24 cellular contexts compared by ENCODE assay signal in genomic region chr10:118741994-118742393, GRCh38. TPM values are rescaled to one million over a fixed set of nuclear protein-coding genes. Genes with fewer than 3 reads are reported as not detected.
DNase-seq lines count a peak whose midpoint lies in the region; ATAC-seq, FAIRE-seq and TF ChIP-seq lines count a peak whose summit lies in the region.
"Had no signal": no experiment of that assay in that cellular context is flagged by ENCODE, and none has a peak within 500 bp of the region (broad histone marks: within the 10 kb centered on the region; RNA-seq: fewer than 3 reads in every experiment).

No MANE protein-coding gene starts in this region.

- in situ Hi-C loops in mammary epithelial cell (cut with MboI; ENCODE audit: low sequenced_read_pairs in 2 of 2): no loop called here

- H3K36me3 ChIP-seq in Loucy (ENCODE audit: insufficient read depth, low read length) (no peaks in the 10 kb centered on the region), mammary epithelial cell (ENCODE audit: insufficient read depth, low read length) (no peaks in the 10 kb centered on the region), muscle layer of colon (ENCODE audit: insufficient read depth, low read length) (no peaks in the 10 kb centered on the region)
- H3K36me3 ChIP-seq: gastroesophageal sphincter, MG63 had no signal

- H3K4me1 ChIP-seq in A549: peaks cover 36% of the 10 kb centered on the region
- H3K4me1 ChIP-seq in Loucy (ENCODE audit: insufficient read depth, low read length, poor library complexity, severe bottlenecking): peaks cover 58% of the 10 kb centered on the region
- H3K4me1 ChIP-seq in mammary epithelial cell (ENCODE audit: insufficient read depth, low read length): peaks cover 42% of the 10 kb centered on the region
- H3K4me1 ChIP-seq in muscle layer of colon (ENCODE audit: insufficient read depth, low read length): peaks cover 43% of the 10 kb centered on the region

- no peaks in the 10 kb centered on the region for H3K9me3 Mint-ChIP-seq in natural killer cell treated with Interleukin-12 subunit alpha and Interleukin-12 subunit beta and Interleukin-15 and Interleukin-18, amount 100 ng/mL, for 72 hours
- H3K9me3 Mint-ChIP-seq: activated CD4-positive, alpha-beta T cell treated with anti-CD3 and anti-CD28 coated beads, Interleukin-2, amount 10 ng/mL, durations not matched to agents 24 days and 14 days; neural crest cell had no signal

- H3K4me1 Mint-ChIP-seq in natural killer cell treated with Interleukin-12 subunit alpha and Interleukin-12 subunit beta and Interleukin-15 and Interleukin-18, amount 100 ng/mL, for 72 hours (ENCODE audit: low read depth in 2 of 2): peaks cover 25 to 40% of the 10 kb centered on the region in 2 donors

- peak; percentile 7 for FAIRE-seq in A549 (lab: Jason Lieb, UNC)

- TF ChIP-seq POLR2A in A549 (IDR thresholded peaks at IDR 0.05; ENCODE audit: low read length): no peak

- H3K9ac ChIP-seq in Loucy (ENCODE audit: low read depth, low read length, poor library complexity, severe bottlenecking): no peak overlapping the region
- no peak overlapping the region for H3K9ac ChIP-seq in mammary epithelial cell (ENCODE audit: insufficient read depth, low read length)
- no peak overlapping the region for H3K9ac ChIP-seq in muscle layer of colon (ENCODE audit: low read length)

- H2AFZ ChIP-seq in Loucy (ENCODE audit: low read length) (no peak overlapping the region), mammary epithelial cell (ENCODE audit: low read depth, low read length) (no peak overlapping the region)

- 45% methylated on average over 2 of the region's 2 CpGs for WGBS in A549 (ENCODE audit: missing lambda C conversion rate)
- WGBS in mammary epithelial cell (ENCODE audit: low coverage, missing lambda C conversion rate): 14% methylated on average over 2 of the region's 2 CpGs

- peaks cover 98% of the 10 kb centered on the region for H3K79me2 ChIP-seq in Loucy (ENCODE audit: insufficient read depth, low read length)
- peaks cover 98% of the 10 kb centered on the region for H3K79me2 ChIP-seq in mammary epithelial cell (ENCODE audit: insufficient read depth, low read length)

- no peaks in the 10 kb centered on the region; the same call in 1 of the 2 replicates for H3F3A ChIP-seq in Loucy (ENCODE audit: low read depth)

- POLR2A ChIA-PET in A549 (lab: Yijun Ruan, JAX): interaction anchor here (1.0 kb wide), 1 partner anchor 288 kb away, joined by 3 read pairs; no protein-coding TSS in a partner anchor

- no peak for TF ChIP-seq EP300 in A549 (IDR thresholded peaks at IDR 0.05)

- no peak overlapping the region for H3K27ac ChIP-seq in A549
- H3K27ac ChIP-seq in mammary epithelial cell (ENCODE audit: insufficient read depth, low read depth, low read length): peak overlapping the region; percentile 41
- peak overlapping the region; percentile 21 for H3K27ac ChIP-seq in muscle layer of colon (ENCODE audit: low read depth, low read length)
- H3K27ac ChIP-seq: dorsolateral prefrontal cortex had no signal

- H3K4me3 ChIP-seq in A549 (no peak overlapping the region), Loucy (ENCODE audit: low read length, poor library complexity, severe bottlenecking) (no peak overlapping the region), mammary epithelial cell (replicated peaks in 1 of 3; ENCODE audit: insufficient read depth in 1 of 3, low read depth in 2 of 3, low read length in 3 of 3) (peak overlapping the region in 2 of 3 experiments; percentile 0 to 14), muscle layer of colon (ENCODE audit: low read depth in 1 of 2, low read length in 2 of 2) (no peak overlapping the region)
- H3K4me3 ChIP-seq: dorsolateral prefrontal cortex, gastroesophageal sphincter, MG63 had no signal

- no peaks in the 10 kb centered on the region for H3K27me3 Mint-ChIP-seq in natural killer cell treated with Interleukin-12 subunit alpha and Interleukin-12 subunit beta and Interleukin-15 and Interleukin-18, amount 100 ng/mL, for 72 hours
- H3K27me3 Mint-ChIP-seq: activated CD4-positive, alpha-beta T cell treated with anti-CD3 and anti-CD28 coated beads, Interleukin-2, amount 10 ng/mL, durations not matched to agents 24 days and 14 days; B cell had no signal

- H4K20me1 ChIP-seq in Loucy (ENCODE audit: insufficient read depth, low read length, poor library complexity, severe bottlenecking) (peaks cover 76% of the 10 kb centered on the region), mammary epithelial cell (ENCODE audit: insufficient read depth, low read length) (no peaks in the 10 kb centered on the region)

- H3K27ac Mint-ChIP-seq in natural killer cell treated with Interleukin-12 subunit alpha and Interleukin-12 subunit beta and Interleukin-15 and Interleukin-18, amount 100 ng/mL, for 72 hours: no peak overlapping the region
- H3K27ac Mint-ChIP-seq: activated CD4-positive, alpha-beta T cell treated with anti-CD3 and anti-CD28 coated beads, Interleukin-2, amount 10 ng/mL, durations not matched to agents 24 days and 14 days; B cell had no signal

- H3K9me2 ChIP-seq in Loucy (replicated peaks; ENCODE audit: low read depth, low read length): no peaks in the 10 kb centered on the region

- no peaks in the 10 kb centered on the region for H3K27me3 ChIP-seq in Loucy (ENCODE audit: insufficient read depth, low read length, poor library complexity, severe bottlenecking)
- H3K27me3 ChIP-seq in mammary epithelial cell (ENCODE audit: insufficient read depth, low read length): no peaks in the 10 kb centered on the region
- H3K27me3 ChIP-seq in muscle layer of colon (ENCODE audit: control insufficient read depth in 1 of 2, insufficient read depth in 2 of 2, low read length in 2 of 2): no peaks in the 10 kb centered on the region
- H3K27me3 ChIP-seq: dorsolateral prefrontal cortex, gastroesophageal sphincter, MG63 had no signal

- ATAC-seq in A549: no peak
- ATAC-seq in natural killer cell treated with Interleukin-12 subunit alpha and Interleukin-12 subunit beta and Interleukin-15 and Interleukin-18, amount 100 ng/mL, for 72 hours: no peak
- ATAC-seq in GM21447 (IDR thresholded peaks at IDR 0.05; ENCODE audit: unreplicated experiment): no peak
- ATAC-seq: gastroesophageal sphincter had no signal

- intact Hi-C loops in mammary epithelial cell (cut with micrococcal nuclease): loop anchor here (10.0 kb wide), 1 partner anchor 283 kb away; the partner anchor contains the start of gene NANOS1

- H3K9me3 ChIP-seq in A549: no peaks in the 10 kb centered on the region
- H3K9me3 ChIP-seq in Loucy (ENCODE audit: insufficient read depth, low read depth, low read length): no peaks in the 10 kb centered on the region
- H3K9me3 ChIP-seq in mammary epithelial cell (replicated peaks; ENCODE audit: insufficient read depth, low read length): no peaks in the 10 kb centered on the region
- no peaks in the 10 kb centered on the region for H3K9me3 ChIP-seq in muscle layer of colon (ENCODE audit: low read length)
- H3K9me3 ChIP-seq: gastroesophageal sphincter, MG63 had no signal

- CTCF ChIA-PET in A549 (lab: Yijun Ruan, JAX) (no interaction called here), mammary epithelial cell (lab: Charles Lee; ENCODE audit: low non-redundant PET) (no interaction called here)

- no peak for DNase-seq in A549 (ENCODE audit: low read depth in 1 of 2, low spot score in 1 of 2)
- no peak for DNase-seq in mammary epithelial cell
- no peak for DNase-seq in natural killer cell treated with Interleukin-12 subunit alpha and Interleukin-12 subunit beta and Interleukin-15 and Interleukin-18, amount 100 ng/mL, for 72 hours (ENCODE audit: low spot score)
- DNase-seq in NCI-H526 (lab: John Stamatoyannopoulos, UW): no peak
- DNase-seq in kidney glomerular epithelial cell (lab: John Stamatoyannopoulos, UW): no peak
- DNase-seq: 8988T; activated CD4-positive, alpha-beta T cell treated with anti-CD3 and anti-CD28 coated beads, Interleukin-2, amount 10 ng/mL, durations not matched to agents 24 days and 14 days; activated effector memory CD4-positive, alpha-beta T cell treated with Interleukin-2 at 50 U/mL for 16 hours; COR-L47; dorsolateral prefrontal cortex; erythroblast; H7; MG63; NCI-H1436 treated with DMSO at 0.1 percent for 48 hours; NCI-H774; SHP77 treated with DMSO at 0.1 percent for 48 hours; stimulated activated CD4-positive, alpha-beta T cell treated with anti-CD3 and anti-CD28 coated beads, Interleukin-4, amount 100 ng/mL, for 4 hours; T-helper 1 cell had no signal

- H3K4me2 ChIP-seq in A549 (peak overlapping the region; percentile 45), Loucy (ENCODE audit: low read depth, low read length, poor library complexity, severe bottlenecking) (peak overlapping the region; percentile 33), mammary epithelial cell (ENCODE audit: insufficient read depth, low read depth, low read length) (peak overlapping the region; percentile 70)

- TF ChIP-seq CTCF in A549 (IDR thresholded peaks at IDR 0.05): no peak
- no peak for TF ChIP-seq CTCF in Loucy (conservative IDR thresholded peaks at IDR 0.05; ENCODE audit: low read length)
- TF ChIP-seq CTCF in mammary epithelial cell (conservative IDR thresholded peaks at IDR 0.05 in 1 of 2, IDR thresholded peaks at IDR 0.05 in 1 of 2; ENCODE audit: extremely low read depth in 1 of 2, insufficient read depth in 1 of 2, low read depth in 1 of 2, low read length in 2 of 2): no peak

- no peak overlapping the region for H3K4me3 Mint-ChIP-seq in natural killer cell treated with Interleukin-12 subunit alpha and Interleukin-12 subunit beta and Interleukin-15 and Interleukin-18, amount 100 ng/mL, for 72 hours
- H3K4me3 Mint-ChIP-seq: activated CD4-positive, alpha-beta T cell treated with anti-CD3 and anti-CD28 coated beads, Interleukin-2, amount 10 ng/mL, durations not matched to agents 24 days and 14 days; B cell; neural crest cell had no signal

- dilution Hi-C loops in mammary epithelial cell (cut with HindIII; ENCODE audit: low sequenced_read_pairs): no loop called here

- BruUV-seq in mammary epithelial cell (replicated peaks; lab: Mats Ljungman, UMichigan): no TSS peak

- no peaks in the 10 kb centered on the region for H3K36me3 Mint-ChIP-seq in natural killer cell treated with Interleukin-12 subunit alpha and Interleukin-12 subunit beta and Interleukin-15 and Interleukin-18, amount 100 ng/mL, for 72 hours

- TF ChIP-seq RAD21 in A549 (conservative IDR thresholded peaks at IDR 0.05 in 1 of 2, IDR thresholded peaks at IDR 0.05 in 1 of 2): no peak

TF ChIP-seq in A549, 52 proteins besides CTCF, POLR2A, EP300 and RAD21 (continues in another document):
- no peak for TF ChIP-seq ZFP36 (IDR thresholded peaks at IDR 0.05; ENCODE audit: borderline replicate concordance, partially characterized antibody)
- TF ChIP-seq MAFK (IDR thresholded peaks at IDR 0.05; ENCODE audit: partially characterized antibody): peak; percentile 6

RNA-seq across cellular contexts. Expression of gene CACUL1, which starts 12.8 kb away (rescaled TPM):
- polyA plus RNA-seq in A549 (2011; rRNA removed) (14.3 and 15.6 TPM in 2 replicates), A549 (2017; fragmentation: RNase III; extraction: RNeasy Plus Mini Kit Qiagen cat#74134 plus additional on column Dnase treatment) (8.7 to 10.7 TPM (median 9.3 TPM) in 3 replicates), mammary epithelial cell (11.3 TPM)
- polyA plus RNA-seq in A549 (2012; cell fraction: cytosol; rRNA removed): 2.6 and 3.2 TPM in 2 replicates
- 2.2 and 3.1 TPM in 2 replicates for polyA plus RNA-seq in A549 (2012; cell fraction: nucleus; rRNA removed)
- polyA minus RNA-seq in A549 (2011; rRNA and poly(A)+ RNA removed): 13.5 and 17.5 TPM in 2 replicates
- total RNA-seq in mammary epithelial cell: 10 to 100 TPM; 49.8 to 59.2 TPM
- polyA minus RNA-seq in mammary epithelial cell: 28.3 TPM
- 10 to 100 TPM; 28.9 to 29.9 TPM for total RNA-seq in natural killer cell treated with Interleukin-12 subunit alpha and Interleukin-12 subunit beta and Interleukin-15 and Interleukin-18, amount 100 ng/mL, for 72 hours

Comparison
In these comparisons a context has a peak if more than half of its experiments do, and no peak if none do; other contexts are left out.
1. H3K27ac ChIP-seq: peak in mammary epithelial cell (single experiment) and muscle layer of colon (single experiment); none in A549 (0 of 2).
2. H3K4me3 ChIP-seq: peak in mammary epithelial cell (2 of 3); none in A549 (single experiment), Loucy (single experiment) and muscle layer of colon (0 of 2).
3. Peak in every context shown above with its lines, with median percentiles within 50 percentile points of each other: H3K4me2 ChIP-seq.